ENCODE assay signal across 8 cellular contexts in the genomic region with DNA sequence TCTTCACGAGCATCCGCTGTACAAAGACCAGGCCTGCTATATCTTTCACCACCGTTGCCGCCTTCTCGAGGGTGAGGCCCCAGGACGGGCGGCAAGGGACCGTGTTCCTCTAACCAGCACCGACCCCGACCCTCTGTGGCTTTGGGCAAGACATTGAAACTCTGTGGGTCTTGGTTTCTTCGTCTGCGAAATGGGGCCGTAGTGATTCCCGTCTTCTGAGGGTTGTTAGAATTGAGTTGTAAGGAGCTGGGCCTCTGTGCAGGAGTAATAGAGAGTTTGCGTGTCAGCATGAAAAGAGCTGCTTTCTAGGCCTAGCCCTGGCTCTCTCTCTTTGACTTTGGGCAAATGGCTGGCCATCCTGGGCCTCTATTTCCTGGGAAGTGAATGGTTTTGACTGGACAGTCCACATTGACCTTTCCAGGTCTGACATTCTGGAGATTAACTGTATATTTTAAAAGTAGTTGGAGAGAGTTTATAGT. TPM values are rescaled to one million over a fixed set of nuclear protein-coding genes. Genes with fewer than 3 reads are reported as not detected.
DNase-seq lines count a peak whose midpoint lies in the region; ATAC-seq and TF ChIP-seq lines count a peak whose summit lies in the region.

No MANE protein-coding gene starts in this region.

- no peaks in the 10 kb centered on the region for H3K27me3 ChIP-seq in CD8-positive, alpha-beta memory T cell (ENCODE audit: insufficient read depth, low read length, poor library complexity, severe bottlenecking)
- no peaks in the 10 kb centered on the region for H3K27me3 ChIP-seq in WERI-Rb-1 (ENCODE audit: insufficient read depth, low read depth, severe bottlenecking)
- no peaks in the 10 kb centered on the region for H3K27me3 ChIP-seq in heart right ventricle

- H3K27ac ChIP-seq in CD8-positive, alpha-beta memory T cell (ENCODE audit: low read depth, low read length) = peak overlapping the region; percentile 75
- peak overlapping the region; percentile 86 for H3K27ac ChIP-seq in WERI-Rb-1
- peak overlapping the region in 9 of 10 donors; percentile 60 to 90 (median 81) for H3K27ac ChIP-seq in heart right ventricle
- H3K27ac ChIP-seq in skin epidermis = peak overlapping the region; percentile 71 to 96 (median 83)

- POLR2A ChIA-PET in CD8-positive, alpha-beta memory T cell (lab: Charles Lee) = interaction anchor here (0.6 kb wide), 1 partner anchor 207 kb away, joined by 8 read pairs; no protein-coding TSS in a partner anchor

- TF ChIP-seq CTCF in HFFc6 (IDR thresholded peaks at IDR 0.05) = no peak
- TF ChIP-seq CTCF in WERI-Rb-1 (IDR thresholded peaks at IDR 0.05; ENCODE audit: low read depth, low read length) = no peak
- TF ChIP-seq CTCF in heart right ventricle (IDR thresholded peaks at IDR 0.05) = no peak

- H3K9me3 Mint-ChIP-seq in CD8-positive, alpha-beta memory T cell = no peaks in the 10 kb centered on the region
- H3K9me3 Mint-ChIP-seq in HFFc6 = no peaks in the 10 kb centered on the region

- H3K4me3 ChIP-seq in CD8-positive, alpha-beta memory T cell (ENCODE audit: low read length) = peak overlapping the region; percentile 94
- H3K4me3 ChIP-seq in WERI-Rb-1 (ENCODE audit: low read depth, low read length) (peak overlapping the region; percentile 75), heart right ventricle (peak overlapping the region; percentile 68 to 100 (median 84)), skin epidermis (peak overlapping the region; percentile 70 to 98 (median 87))

- intact Hi-C loops in heart right ventricle (cut with DNase I) = loop anchor here in 5 of 10 donors (1.0 to 10.0 kb wide), 7 partner anchors 77 to 289 kb away; a partner anchor contains a TSS

- DNase-seq in CD8-positive, alpha-beta memory T cell = no peak
- DNase-seq in HFFc6 (no peak), WERI-Rb-1 (no peak), heart right ventricle (no peak), NCI-H526 treated with DMSO at 0.1 percent for 48 hours (lab: John Stamatoyannopoulos, UW) (no peak), NCI-H146 (lab: John Stamatoyannopoulos, UW) (no peak), NCI-H226 (no peak)

- H3K4me3 Mint-ChIP-seq in CD8-positive, alpha-beta memory T cell = peak overlapping the region; percentile 88 to 96 (median 93)
- peak overlapping the region; percentile 96 for H3K4me3 Mint-ChIP-seq in HFFc6

- peaks cover 4% of the 10 kb centered on the region for H3K36me3 ChIP-seq in CD8-positive, alpha-beta memory T cell (ENCODE audit: insufficient read depth, low read length)
- H3K36me3 ChIP-seq in WERI-Rb-1 (peaks cover 15% of the 10 kb centered on the region), heart right ventricle (peaks cover 0 to 38% (median 0%) of the 10 kb centered on the region in 9 donors)

- 2% methylated on average over 15 of the region's 15 CpGs for WGBS in heart right ventricle, 2 donors

- peaks cover 37 to 58% (median 39%) of the 10 kb centered on the region in 3 donors for H3K4me1 Mint-ChIP-seq in CD8-positive, alpha-beta memory T cell
- peaks cover 37% of the 10 kb centered on the region for H3K4me1 Mint-ChIP-seq in HFFc6 (ENCODE audit: low read depth)

- H3K36me3 Mint-ChIP-seq in CD8-positive, alpha-beta memory T cell = peaks cover 0 to 44% (median 7%) of the 10 kb centered on the region in 3 donors
- H3K36me3 Mint-ChIP-seq in HFFc6 (ENCODE audit: low read depth) = peaks cover 8% of the 10 kb centered on the region

- H3K27me3 Mint-ChIP-seq in CD8-positive, alpha-beta memory T cell = no peaks in the 10 kb centered on the region
- H3K27me3 Mint-ChIP-seq in HFFc6 (ENCODE audit: insufficient read depth) = no peaks in the 10 kb centered on the region

- peak in 4 of 8 donors; percentile 24 to 33 (median 28) for ATAC-seq in heart right ventricle

- H3K4me1 ChIP-seq in CD8-positive, alpha-beta memory T cell (ENCODE audit: insufficient read depth, low read length) = peaks cover 19% of the 10 kb centered on the region
- peaks cover 6 to 32% (median 20%) of the 10 kb centered on the region in 9 donors for H3K4me1 ChIP-seq in heart right ventricle

- no peaks in the 10 kb centered on the region for H3K9me3 ChIP-seq in CD8-positive, alpha-beta memory T cell (ENCODE audit: low read length)
- H3K9me3 ChIP-seq in WERI-Rb-1 (ENCODE audit: severe bottlenecking) (no peaks in the 10 kb centered on the region), heart right ventricle (no peaks in the 10 kb centered on the region)

- H3K27ac Mint-ChIP-seq in CD8-positive, alpha-beta memory T cell = peak overlapping the region; percentile 27 to 93 (median 92)
- peak overlapping the region; percentile 84 for H3K27ac Mint-ChIP-seq in HFFc6

- CTCF ChIA-PET in CD8-positive, alpha-beta memory T cell (lab: Charles Lee) = interaction anchor here (1.2 to 2.4 kb wide), 4 partner anchors 10 to 288 kb away, joined by 3 to 13 read pairs (median 6); a partner anchor contains a TSS

RNA-seq across cellular contexts. Expression of a gene that starts 0.6 kb away (rescaled TPM):
- 100 to 1,000 TPM; 226 to 229 TPM for total RNA-seq in CD8-positive, alpha-beta memory T cell
- polyA plus RNA-seq in CD8-positive, alpha-beta memory T cell = 58.8 TPM
- 100 to 1,000 TPM; 119 to 135 (median 126) TPM for total RNA-seq in HFFc6 (2021; fragmentation: NEBNext Ultra II Directional; extraction: Animal tissue kit (Norgen Biotek cat#: 25700))
- 10 to 100 TPM; 82.2 to 97.4 (median 90.2) TPM for total RNA-seq in heart right ventricle
- 10 to 100 TPM; 33.0 to 75.2 TPM for polyA plus RNA-seq in heart right ventricle

RNA-seq across cellular contexts. Expression of a gene that starts 0.7 kb away (rescaled TPM):
- 10 to 100 TPM; 11.8 to 13.9 TPM for total RNA-seq in CD8-positive, alpha-beta memory T cell
- polyA plus RNA-seq in CD8-positive, alpha-beta memory T cell = 3.7 TPM
- 1 to 10 TPM; 4.5 to 6.1 (median 5.2) TPM for total RNA-seq in HFFc6 (2021; fragmentation: NEBNext Ultra II Directional; extraction: Animal tissue kit (Norgen Biotek cat#: 25700))
- 1 to 10 TPM; 3.2 to 8.3 (median 5.8) TPM for total RNA-seq in heart right ventricle
- 1 to 10 TPM in 1 of 2 donors, under 1 TPM in 1; 0.99 to 2.5 TPM for polyA plus RNA-seq in heart right ventricle

RNA-seq across cellular contexts. Expression of a gene that starts 47.8 kb away (rescaled TPM):
- not detected for total RNA-seq in CD8-positive, alpha-beta memory T cell
- not detected for polyA plus RNA-seq in CD8-positive, alpha-beta memory T cell
- total RNA-seq in HFFc6 (2021; fragmentation: NEBNext Ultra II Directional; extraction: Animal tissue kit (Norgen Biotek cat#: 25700)) = not detected
- total RNA-seq in heart right ventricle = under 1 TPM in 1 of 10 donors, not detected in 9; 0.11 TPM
- under 1 TPM in 1 of 2 donors, not detected in 1; 0.03 TPM for polyA plus RNA-seq in heart right ventricle
